Comparison of ENCODE assay signal across 10 cellular contexts in the genomic region with DNA sequence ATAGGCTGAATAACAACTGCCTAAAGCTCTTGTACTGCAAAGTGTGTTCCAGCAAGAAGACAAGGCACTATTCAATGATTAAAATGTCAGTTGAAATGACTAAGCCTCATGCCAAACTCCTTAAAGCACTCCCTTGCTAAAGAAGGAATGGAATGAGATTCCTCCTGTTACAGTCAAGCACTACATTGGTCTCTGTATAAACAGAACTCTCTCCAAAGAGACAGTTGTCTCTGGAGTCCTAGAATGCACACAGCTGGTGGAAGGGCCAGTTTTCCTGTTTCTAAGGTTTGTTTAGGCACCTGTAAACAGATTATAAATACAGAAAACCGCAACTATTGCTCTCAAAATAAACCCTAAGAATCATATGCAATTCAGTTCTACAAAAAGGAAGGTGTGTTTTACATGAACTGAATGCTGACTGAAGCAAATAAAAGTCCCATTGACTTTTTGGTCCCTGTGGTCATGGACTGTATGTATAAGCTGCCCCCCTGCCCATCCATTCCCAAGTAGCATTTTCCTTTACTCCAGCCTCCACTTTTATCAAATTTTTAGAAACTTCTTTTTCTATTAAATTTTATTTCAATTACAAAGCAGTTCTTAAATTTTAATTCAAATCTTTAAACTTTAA. TPM values are rescaled to one million over a fixed set of nuclear protein-coding genes. Genes with fewer than 3 reads are reported as not detected.
A peak's percentile ranks its signal among the peaks of the same experiment; 100 is the strongest.
DNase-seq lines count a peak whose midpoint lies in the region; ATAC-seq lines count a peak whose summit lies in the region.
"Had no signal": no experiment of that assay in that cellular context is flagged by ENCODE, and none has a peak within 500 bp of the region (broad histone marks: within the 10 kb centered on the region; RNA-seq: fewer than 3 reads in every experiment).

No MANE protein-coding gene starts in this region.

- no peak overlapping the region for H3K9ac ChIP-seq in rectal smooth muscle tissue (ENCODE audit: low read length)

- no peaks in the 10 kb centered on the region for H3K36me3 Mint-ChIP-seq in activated naive CD8-positive, alpha-beta T cell treated with anti-CD3 and anti-CD28 coated beads for 36 hours
- H3K36me3 Mint-ChIP-seq: activated CD8-positive, alpha-beta memory T cell treated with anti-CD3 and anti-CD28 coated beads, Interleukin-2, amount 10 ng/mL, durations not matched to agents 7 days and 5 days had no signal

- no peaks in the 10 kb centered on the region for H3K27me3 ChIP-seq in rectal smooth muscle tissue (ENCODE audit: control insufficient read depth, insufficient read depth, low read length)

- H3K9me3 Mint-ChIP-seq in activated naive CD8-positive, alpha-beta T cell treated with anti-CD3 and anti-CD28 coated beads for 36 hours = no peaks in the 10 kb centered on the region

- no peak overlapping the region for H3K4me3 ChIP-seq in rectal smooth muscle tissue (ENCODE audit: low read length)

- H3K4me1 ChIP-seq in rectal smooth muscle tissue (ENCODE audit: control insufficient read depth, insufficient read depth, low read length) = peaks cover 21% of the 10 kb centered on the region

- no peak overlapping the region for H3K4me3 Mint-ChIP-seq in activated naive CD8-positive, alpha-beta T cell treated with anti-CD3 and anti-CD28 coated beads for 36 hours
- H3K4me3 Mint-ChIP-seq: activated CD8-positive, alpha-beta memory T cell treated with anti-CD3 and anti-CD28 coated beads, Interleukin-2, amount 10 ng/mL, durations not matched to agents 7 days and 5 days had no signal

- no peaks in the 10 kb centered on the region for H3K27me3 Mint-ChIP-seq in activated naive CD8-positive, alpha-beta T cell treated with anti-CD3 and anti-CD28 coated beads for 36 hours
- H3K27me3 Mint-ChIP-seq: activated CD8-positive, alpha-beta memory T cell treated with anti-CD3 and anti-CD28 coated beads, Interleukin-2, amount 10 ng/mL, durations not matched to agents 7 days and 5 days had no signal

- H3K36me3 ChIP-seq in rectal smooth muscle tissue (ENCODE audit: control insufficient read depth, insufficient read depth, low read length) = no peaks in the 10 kb centered on the region

- no peak overlapping the region for H3K27ac Mint-ChIP-seq in activated naive CD8-positive, alpha-beta T cell treated with anti-CD3 and anti-CD28 coated beads for 36 hours
- H3K27ac Mint-ChIP-seq: activated CD8-positive, alpha-beta memory T cell treated with anti-CD3 and anti-CD28 coated beads, Interleukin-2, amount 10 ng/mL, durations not matched to agents 7 days and 5 days had no signal

- ATAC-seq in GM19452 (IDR thresholded peaks at IDR 0.05; ENCODE audit: unreplicated experiment) (no peak), HG02798 (IDR thresholded peaks at IDR 0.05; ENCODE audit: poor library complexity, unreplicated experiment) (no peak)
- ATAC-seq: activated CD8-positive, alpha-beta memory T cell treated with anti-CD3 and anti-CD28 coated beads, Interleukin-2, amount 10 ng/mL, durations not matched to agents 7 days and 5 days had no signal

- DNase-seq in DMS53 (lab: John Stamatoyannopoulos, UW) (peak; percentile 38), SK-MEL-5 (ENCODE audit: low read depth, low spot score) (peak; percentile 98), foreskin melanocyte (peak; percentile 95), DMS79 (lab: John Stamatoyannopoulos, UW) (no peak)
- no peak for DNase-seq in activated naive CD8-positive, alpha-beta T cell treated with anti-CD3 and anti-CD28 coated beads for 36 hours
- DNase-seq: activated CD8-positive, alpha-beta memory T cell treated with anti-CD3 and anti-CD28 coated beads, Interleukin-2, amount 10 ng/mL, durations not matched to agents 7 days and 5 days; stimulated activated CD4-positive, alpha-beta T cell treated with anti-CD3 and anti-CD28 coated beads, Interleukin-15, amount 100 ng/mL, for 24 hours had no signal

- peak overlapping the region; percentile 59 for H3K27ac ChIP-seq in rectal smooth muscle tissue (ENCODE audit: low read depth, low read length)

- in situ Hi-C loops in SK-MEL-5 (cut with HindIII; ENCODE audit: low pct_unique_long_range_greater_than_20kb, low sequenced_read_pairs) = no loop called here

- no peaks in the 10 kb centered on the region for H3K4me1 Mint-ChIP-seq in activated naive CD8-positive, alpha-beta T cell treated with anti-CD3 and anti-CD28 coated beads for 36 hours
- H3K4me1 Mint-ChIP-seq: activated CD8-positive, alpha-beta memory T cell treated with anti-CD3 and anti-CD28 coated beads, Interleukin-2, amount 10 ng/mL, durations not matched to agents 7 days and 5 days had no signal

RNA-seq across cellular contexts. Expression of gene FAT1, which starts 47.0 kb away (rescaled TPM):
- 78.0 and 88.9 TPM in 2 replicates for total RNA-seq in SK-MEL-5 (2014; rRNA removed; shearing (Covaris generic))
- 75.3 and 95.6 TPM in 2 replicates for polyA plus RNA-seq in SK-MEL-5 (2015; cell fraction: cytosol; rRNA removed)
- 49.3 and 50.5 TPM in 2 replicates for polyA plus RNA-seq in SK-MEL-5 (2015; cell fraction: nucleus; rRNA removed)
- under 1 TPM in 1 of 2 experiments, not detected in 1; 0.02 TPM for total RNA-seq in activated naive CD8-positive, alpha-beta T cell treated with anti-CD3 and anti-CD28 coated beads for 36 hours

Comparison
In these comparisons a context has a peak if more than half of its experiments do, and no peak if none do; other contexts are left out.
1. DNase-seq: peak in DMS53 (single experiment), SK-MEL-5 (single experiment) and foreskin melanocyte (single experiment); none in DMS79 (single experiment) and activated naive CD8-positive, alpha-beta T cell treated with anti-CD3 and anti-CD28 coated beads for 36 hours (single experiment).
2. RNA of gene FAT1, which starts 47.0 kb away (total RNA-seq): 78.0 to 88.9 TPM in SK-MEL-5; 0.02 TPM in activated naive CD8-positive, alpha-beta T cell treated with anti-CD3 and anti-CD28 coated beads for 36 hours; every median in the first group is over 10 times any median in the second.